12 cellular contexts compared by ENCODE assay signal in the genomic region with DNA sequence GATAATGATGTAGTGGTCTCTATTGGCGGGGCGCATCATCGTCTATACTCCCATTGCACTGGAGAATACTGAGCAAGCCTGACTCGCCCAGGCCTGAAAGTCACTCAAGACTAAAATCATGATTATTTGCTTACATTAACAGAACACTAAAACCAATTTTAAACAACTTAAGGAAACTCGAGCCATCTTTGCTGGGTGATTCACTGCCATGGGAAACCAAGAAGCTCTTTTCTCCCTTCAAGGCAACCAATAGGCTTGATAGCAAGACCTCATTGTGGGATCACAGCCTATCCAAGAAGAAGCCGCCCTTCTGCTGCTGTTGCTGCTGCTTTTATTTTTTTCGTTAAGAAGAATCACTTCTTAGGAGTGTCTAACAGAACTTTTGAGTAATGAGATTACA.
DNase-seq lines count a peak whose midpoint lies in the region; ATAC-seq, FAIRE-seq and TF ChIP-seq lines count a peak whose summit lies in the region.
"Had no signal": no experiment of that assay in that cellular context is flagged by ENCODE, and none has a peak within 500 bp of the region (broad histone marks: within the 10 kb centered on the region; RNA-seq: fewer than 3 reads in every experiment).

No MANE protein-coding gene starts in this region.

- TF ChIP-seq POLR2A in GM12892 (IDR thresholded peaks at IDR 0.05; ENCODE audit: low read depth, low read length), result no peak

- peak; percentile 22 for ATAC-seq in mucosa of descending colon
- no peak for ATAC-seq in lower lobe of right lung

- H3K27ac ChIP-seq in ascending aorta, result peak overlapping the region; percentile 64 to 83
- no peak overlapping the region for H3K27ac ChIP-seq in lower lobe of right lung

- no peak for TF ChIP-seq CTCF in AG04449 (IDR thresholded peaks at IDR 0.05; ENCODE audit: insufficient read depth, low read length, missing control alignments)
- TF ChIP-seq CTCF in ascending aorta (IDR thresholded peaks at IDR 0.05), result no peak
- TF ChIP-seq CTCF in mucosa of descending colon (IDR thresholded peaks at IDR 0.05), result no peak
- TF ChIP-seq CTCF in lower lobe of right lung (IDR thresholded peaks at IDR 0.05), result no peak

- FAIRE-seq in GM12892 (lab: Jason Lieb, UNC), result no peak

- H3K4me1 ChIP-seq in ascending aorta (peaks cover 19 to 84% of the 10 kb centered on the region in 2 donors), mucosa of descending colon (ENCODE audit: low read depth) (peaks cover 30% of the 10 kb centered on the region), lower lobe of right lung (peaks cover 68% of the 10 kb centered on the region)

- POLR2A ChIA-PET in AG04449 (lab: Yijun Ruan, JAX), result interaction anchor here (0.6 to 1.0 kb wide), 2 partner anchors 107 to 479 kb away, joined by 3 read pairs; a partner anchor contains a TSS

- intact Hi-C loops in ascending aorta (cut with DNase I), result no loop called here
- intact Hi-C loops in mucosa of descending colon (cut with DNase I, micrococcal nuclease), result no loop called here
- intact Hi-C loops in lower lobe of right lung (cut with DNase I), result no loop called here

- CTCF ChIA-PET in AG04449 (lab: Yijun Ruan, JAX), result no interaction called here

- no peak overlapping the region; the same call in 1 of the 2 replicates for H3K4me3 ChIP-seq in AG04449 (ENCODE audit: low read depth, low read length)
- peak overlapping the region in 1 of 2 donors; percentile 6 for H3K4me3 ChIP-seq in ascending aorta
- no peak overlapping the region for H3K4me3 ChIP-seq in mucosa of descending colon
- H3K4me3 ChIP-seq in lower lobe of right lung, result no peak overlapping the region
- H3K4me3 ChIP-seq: lung had no signal

- H3K36me3 ChIP-seq in ascending aorta, result no peaks in the 10 kb centered on the region
- H3K36me3 ChIP-seq in mucosa of descending colon (ENCODE audit: low read depth), result no peaks in the 10 kb centered on the region
- H3K36me3 ChIP-seq in lower lobe of right lung, result no peaks in the 10 kb centered on the region

- no peaks in the 10 kb centered on the region for H3K27me3 ChIP-seq in ascending aorta
- H3K27me3 ChIP-seq in lower lobe of right lung (ENCODE audit: low read depth), result no peaks in the 10 kb centered on the region

- DNase-seq in AG04449 (ENCODE audit: low read depth, low spot score) (peak; percentile 87), H4 (ENCODE audit: low spot score) (peak; percentile 81), ascending aorta (ENCODE audit: low spot score in 2 of 2) (no peak), mucosa of descending colon (no peak), NAMALWA (ENCODE audit: low spot score) (no peak), GM12892 (ENCODE audit: insufficient read length) (no peak), lower lobe of right lung (no peak)
- DNase-seq in stimulated activated CD4-positive, alpha-beta T cell treated with anti-CD3 and anti-CD28 coated beads, Interleukin-4, amount 100 ng/mL, for 24 hours, result no peak
- DNase-seq: endodermal cell, NCI-H2171, trophoblast cell had no signal

- H3K9me3 ChIP-seq in ascending aorta (no peaks in the 10 kb centered on the region), mucosa of descending colon (no peaks in the 10 kb centered on the region), lower lobe of right lung (no peaks in the 10 kb centered on the region)

Comparison
In these comparisons a context has a peak if more than half of its experiments do, and no peak if none do; other contexts are left out.
1. DNase-seq: peak in AG04449 (single experiment) and H4 (single experiment); none in ascending aorta (0 of 2), mucosa of descending colon (0 of 3), NAMALWA (single experiment), stimulated activated CD4-positive, alpha-beta T cell treated with anti-CD3 and anti-CD28 coated beads, Interleukin-4, amount 100 ng/mL, for 24 hours (single experiment), GM12892 (single experiment) and lower lobe of right lung (single experiment).